In genomic region chr22:39021552-39022250, GRCh38 we compare ENCODE assay signal across 9 cellular contexts. TPM values are rescaled to one million over a fixed set of nuclear protein-coding genes. Genes with fewer than 3 reads are reported as not detected.
DNase-seq lines count a peak whose midpoint lies in the region; ATAC-seq and TF ChIP-seq lines count a peak whose summit lies in the region.
"Had no signal": no experiment of that assay in that cellular context is flagged by ENCODE, and none has a peak within 500 bp of the region (broad histone marks: within the 10 kb centered on the region; RNA-seq: fewer than 3 reads in every experiment).

No MANE protein-coding gene starts in this region.

- peak overlapping the region; percentile 78 for H3K27ac Mint-ChIP-seq in dendritic cell treated with granulocyte-macrophage colony-stimulating factor and Interleukin-4, amounts not matched to agents 40 ng/mL and 50 ng/mL, for 4 days
- peak overlapping the region; percentile 94 to 98 for H3K27ac Mint-ChIP-seq in natural killer cell treated with Interleukin-12 subunit alpha and Interleukin-12 subunit beta and Interleukin-15 and Interleukin-18, amount 100 ng/mL, for 72 hours

- H4K20me1 ChIP-seq in KMS-11 (ENCODE audit: insufficient read depth) = no peaks in the 10 kb centered on the region

- H3K36me3 Mint-ChIP-seq in dendritic cell treated with granulocyte-macrophage colony-stimulating factor and Interleukin-4, amounts not matched to agents 40 ng/mL and 50 ng/mL, for 4 days (ENCODE audit: low read depth) = peaks cover 23% of the 10 kb centered on the region
- peaks cover 4% of the 10 kb centered on the region for H3K36me3 Mint-ChIP-seq in natural killer cell treated with Interleukin-12 subunit alpha and Interleukin-12 subunit beta and Interleukin-15 and Interleukin-18, amount 100 ng/mL, for 72 hours

- peak overlapping the region; percentile 69 for H3K27ac ChIP-seq in KMS-11

- peak overlapping the region; percentile 64 for H2AFZ ChIP-seq in KMS-11 (ENCODE audit: low read depth)

- H3K4me1 Mint-ChIP-seq in dendritic cell treated with granulocyte-macrophage colony-stimulating factor and Interleukin-4, amounts not matched to agents 40 ng/mL and 50 ng/mL, for 4 days (ENCODE audit: low read depth) = peaks cover 44% of the 10 kb centered on the region
- H3K4me1 Mint-ChIP-seq in natural killer cell treated with Interleukin-12 subunit alpha and Interleukin-12 subunit beta and Interleukin-15 and Interleukin-18, amount 100 ng/mL, for 72 hours (ENCODE audit: low read depth in 2 of 2) = peaks cover 27 to 42% of the 10 kb centered on the region in 2 donors

- H3K36me3 ChIP-seq in KMS-11 (ENCODE audit: insufficient read depth) = no peaks in the 10 kb centered on the region

- TF ChIP-seq CTCF in AG09309 (IDR thresholded peaks at IDR 0.05; ENCODE audit: control insufficient read depth, insufficient read depth, low read depth, low read length, missing control alignments) (no peak), KMS-11 (conservative IDR thresholded peaks at IDR 0.05; ENCODE audit: low read depth, low read length) (no peak)

- peak overlapping the region; percentile 61 for H3K4me3 Mint-ChIP-seq in dendritic cell treated with granulocyte-macrophage colony-stimulating factor and Interleukin-4, amounts not matched to agents 40 ng/mL and 50 ng/mL, for 4 days
- H3K4me3 Mint-ChIP-seq in natural killer cell treated with Interleukin-12 subunit alpha and Interleukin-12 subunit beta and Interleukin-15 and Interleukin-18, amount 100 ng/mL, for 72 hours = peak overlapping the region; percentile 98

- peak overlapping the region; percentile 81; the same call in 1 of the 2 replicates for H3K9ac ChIP-seq in KMS-11

- H3K27me3 Mint-ChIP-seq in dendritic cell treated with granulocyte-macrophage colony-stimulating factor and Interleukin-4, amounts not matched to agents 40 ng/mL and 50 ng/mL, for 4 days = peaks cover 2% of the 10 kb centered on the region
- H3K27me3 Mint-ChIP-seq in natural killer cell treated with Interleukin-12 subunit alpha and Interleukin-12 subunit beta and Interleukin-15 and Interleukin-18, amount 100 ng/mL, for 72 hours = no peaks in the 10 kb centered on the region

- intact Hi-C loops in dendritic cell treated with granulocyte-macrophage colony-stimulating factor and Interleukin-4, amounts not matched to agents 40 ng/mL and 50 ng/mL, for 4 days (cut with micrococcal nuclease) = no loop called here

- DNase-seq in AG09309 (ENCODE audit: low read depth) (no peak), DMS53 (lab: John Stamatoyannopoulos, UW) (no peak), SW 1271 (lab: John Stamatoyannopoulos, UW) (no peak), HPDE6-E6E7 (ENCODE audit: extremely low spot score) (no peak), D341Med (ENCODE audit: low spot score) (no peak)
- no peak for DNase-seq in natural killer cell treated with Interleukin-12 subunit alpha and Interleukin-12 subunit beta and Interleukin-15 and Interleukin-18, amount 100 ng/mL, for 72 hours (ENCODE audit: low spot score)
- DNase-seq: kidney glomerular epithelial cell had no signal

- H3K9me3 Mint-ChIP-seq in dendritic cell treated with granulocyte-macrophage colony-stimulating factor and Interleukin-4, amounts not matched to agents 40 ng/mL and 50 ng/mL, for 4 days = no peaks in the 10 kb centered on the region
- H3K9me3 Mint-ChIP-seq in natural killer cell treated with Interleukin-12 subunit alpha and Interleukin-12 subunit beta and Interleukin-15 and Interleukin-18, amount 100 ng/mL, for 72 hours = no peaks in the 10 kb centered on the region

- H3K4me3 ChIP-seq in AG09309 (ENCODE audit: control insufficient read depth, low read depth, low read length) (peak overlapping the region; percentile 39), KMS-11 (IDR thresholded peaks at IDR 0.05; ENCODE audit: insufficient read depth, low read depth, low read length) (no peak overlapping the region)

- H3K79me2 ChIP-seq in KMS-11 (ENCODE audit: insufficient read depth, low read depth) = no peaks in the 10 kb centered on the region

- ATAC-seq in natural killer cell treated with Interleukin-12 subunit alpha and Interleukin-12 subunit beta and Interleukin-15 and Interleukin-18, amount 100 ng/mL, for 72 hours = no peak

- H3K4me2 ChIP-seq in KMS-11 = peak overlapping the region; percentile 71

- H3K4me1 ChIP-seq in KMS-11 (ENCODE audit: low read depth, poor library complexity, severe bottlenecking) = no peaks in the 10 kb centered on the region

- H3K27me3 ChIP-seq in KMS-11 (ENCODE audit: insufficient read depth, low read depth) = no peaks in the 10 kb centered on the region

RNA-seq across cellular contexts. Expression of gene APOBEC3D, which starts 0.8 kb away (rescaled TPM):
- total RNA-seq in natural killer cell treated with Interleukin-12 subunit alpha and Interleukin-12 subunit beta and Interleukin-15 and Interleukin-18, amount 100 ng/mL, for 72 hours = 10 to 100 TPM; 37.6 to 40.1 TPM

RNA-seq across cellular contexts. Expression of gene APOBEC3C, which starts 7.6 kb away (rescaled TPM):
- 100 to 1,000 TPM in 1 of 2 donors, 10 to 100 TPM in 1; 78.5 to 103 TPM for total RNA-seq in natural killer cell treated with Interleukin-12 subunit alpha and Interleukin-12 subunit beta and Interleukin-15 and Interleukin-18, amount 100 ng/mL, for 72 hours

RNA-seq across cellular contexts. Expression of gene APOBEC3F, which starts 19.0 kb away (rescaled TPM):
- 10 to 100 TPM; 21.7 to 31.6 TPM for total RNA-seq in natural killer cell treated with Interleukin-12 subunit alpha and Interleukin-12 subunit beta and Interleukin-15 and Interleukin-18, amount 100 ng/mL, for 72 hours

RNA-seq across cellular contexts. Expression of gene APOBEC3B, which starts 39.6 kb away (rescaled TPM):
- 10 to 100 TPM in 1 of 2 donors, under 1 TPM in 1; 0.64 to 12.4 TPM for total RNA-seq in natural killer cell treated with Interleukin-12 subunit alpha and Interleukin-12 subunit beta and Interleukin-15 and Interleukin-18, amount 100 ng/mL, for 72 hours

RNA-seq across cellular contexts. Expression of gene APOBEC3G, which starts 55.4 kb away (rescaled TPM):
- 100 to 1,000 TPM; 105 to 169 TPM for total RNA-seq in natural killer cell treated with Interleukin-12 subunit alpha and Interleukin-12 subunit beta and Interleukin-15 and Interleukin-18, amount 100 ng/mL, for 72 hours
